ENCODE assay signal across 26 cellular contexts in the genomic region with DNA sequence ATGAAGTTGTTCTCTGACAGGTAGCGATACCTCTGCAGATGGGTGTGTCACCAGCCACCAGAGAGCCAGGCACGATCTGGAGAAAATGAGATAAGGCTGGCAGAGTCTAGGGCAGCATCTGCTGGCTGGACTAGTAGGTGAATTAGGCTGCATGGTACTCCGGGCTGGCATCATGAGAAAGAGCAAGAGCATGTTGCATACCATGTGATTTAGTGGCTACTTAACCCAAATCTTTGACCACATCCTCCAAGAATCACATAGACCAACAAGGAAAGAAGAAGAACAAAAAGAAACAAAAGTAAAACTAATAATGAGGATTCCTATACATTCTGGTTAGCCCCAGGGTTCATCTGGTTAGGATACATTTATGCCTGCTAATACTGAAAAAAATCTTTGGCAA. TPM values are rescaled to one million over a fixed set of nuclear protein-coding genes. Genes with fewer than 3 reads are reported as not detected.
A peak's percentile ranks its signal among the peaks of the same experiment; 100 is the strongest.
DNase-seq lines count a peak whose midpoint lies in the region; ATAC-seq and TF ChIP-seq lines count a peak whose summit lies in the region.
"Had no signal": no experiment of that assay in that cellular context is flagged by ENCODE, and none has a peak within 500 bp of the region (broad histone marks: within the 10 kb centered on the region; RNA-seq: fewer than 3 reads in every experiment).

No MANE protein-coding gene starts in this region.

- H3K4me1 ChIP-seq in IMR-90 (ENCODE audit: control insufficient read depth, insufficient read depth, low read length) (peaks cover 10% of the 10 kb centered on the region), trophoblast cell (ENCODE audit: control insufficient read depth in 1 of 2, insufficient read depth in 2 of 2, low read length in 2 of 2) (no peaks in the 10 kb centered on the region)

- H2BK5ac ChIP-seq in IMR-90 (ENCODE audit: low read depth, low read length, poor library complexity, severe bottlenecking), result no peak overlapping the region
- no peak overlapping the region for H2BK5ac ChIP-seq in trophoblast cell (ENCODE audit: low read depth, low read length, poor library complexity)

- H3K79me1 ChIP-seq in IMR-90 (ENCODE audit: low read depth in 1 of 2, low read length in 2 of 2) (no peaks in the 10 kb centered on the region), trophoblast cell (ENCODE audit: low read length) (no peaks in the 10 kb centered on the region)

- H3K56ac ChIP-seq in IMR-90 (ENCODE audit: extremely low read depth, insufficient read depth, low read length), result no peak overlapping the region

- H4K20me1 ChIP-seq in IMR-90 (ENCODE audit: insufficient read depth, low read length), result no peaks in the 10 kb centered on the region

- H3K79me2 ChIP-seq in trophoblast cell (ENCODE audit: control insufficient read depth, insufficient read depth, low read length, poor library complexity), result no peaks in the 10 kb centered on the region

- WGBS in IMR-90 (ENCODE audit: extremely low coverage in 2 of 2, insufficient read length in 1 of 2), 2 experiments, result no CpG with 5 or more reads among the region's 3 CpGs
- no CpG with 5 or more reads among the region's 3 CpGs for WGBS in trophoblast cell (ENCODE audit: extremely low coverage, insufficient coverage, insufficient read length)

- H2BK15ac ChIP-seq in IMR-90 (ENCODE audit: low read depth, low read length), result peak overlapping the region; percentile 78; the same call in 2 of the 3 replicates

- H3K27me3 ChIP-seq in IMR-90 (ENCODE audit: control insufficient read depth, insufficient read depth, low read length), result no peaks in the 10 kb centered on the region
- no peaks in the 10 kb centered on the region for H3K27me3 ChIP-seq in trophoblast cell (ENCODE audit: insufficient read depth, low read length)
- H3K27me3 ChIP-seq: SJSA1 had no signal

- BruUV-seq in IMR-90 (replicated peaks; lab: Mats Ljungman, UMichigan), result no TSS peak

- H3K23ac ChIP-seq in IMR-90 (ENCODE audit: low read depth, low read length), result no peak overlapping the region
- H3K23ac ChIP-seq in trophoblast cell (ENCODE audit: low read length), result no peak overlapping the region

- no peak for TF ChIP-seq POLR2A in IMR-90 (IDR thresholded peaks at IDR 0.05; ENCODE audit: low read depth, low read length)

- peaks cover 23% of the 10 kb centered on the region for H3K36me3 Mint-ChIP-seq in activated CD8-positive, alpha-beta T cell treated with anti-CD3 and anti-CD28 coated beads, Interleukin-2, amount 10 ng/mL, durations not matched to agents 7 days and 5 days (ENCODE audit: low read depth)
- H3K36me3 Mint-ChIP-seq in activated CD8-positive, alpha-beta T cell treated with anti-CD3 and anti-CD28 coated beads for 36 hours (ENCODE audit: low read depth), result no peaks in the 10 kb centered on the region
- H3K36me3 Mint-ChIP-seq in effector memory CD8-positive, alpha-beta T cell (ENCODE audit: insufficient read depth), result peaks cover 9% of the 10 kb centered on the region
- H3K36me3 Mint-ChIP-seq: CD8-positive, alpha-beta memory T cell had no signal

- H3K4me3 ChIP-seq in IMR-90 (ENCODE audit: insufficient read depth, low read depth, low read length) (no peak overlapping the region), trophoblast cell (ENCODE audit: low read depth, low read length) (peak overlapping the region; percentile 10)
- H3K4me3 ChIP-seq: SJSA1 had no signal

- H3K9ac ChIP-seq in IMR-90 (ENCODE audit: low read depth, low read length) (no peak overlapping the region), trophoblast cell (ENCODE audit: low read length) (no peak overlapping the region)

- H3K18ac ChIP-seq in IMR-90 (ENCODE audit: low read depth, low read length) (no peak overlapping the region), trophoblast cell (ENCODE audit: low read length) (no peak overlapping the region)

- H3K14ac ChIP-seq in IMR-90 (replicated peaks; ENCODE audit: low read depth, low read length) (peak overlapping the region; percentile 23), trophoblast cell (ENCODE audit: low read length) (no peak overlapping the region)

- ATAC-seq in activated CD8-positive, alpha-beta T cell treated with anti-CD3 and anti-CD28 coated beads, Interleukin-2, amount 10 ng/mL, durations not matched to agents 7 days and 5 days, result peak; percentile 64
- no peak for ATAC-seq in activated CD8-positive, alpha-beta T cell treated with anti-CD3 and anti-CD28 coated beads for 36 hours
- no peak for ATAC-seq in IMR-90 (ENCODE audit: low read depth)
- peak; percentile 74 for ATAC-seq in effector memory CD8-positive, alpha-beta T cell (replicated peaks)

- H4K91ac ChIP-seq in IMR-90 (ENCODE audit: insufficient read depth, low read depth, low read length), result no peak overlapping the region
- no peak overlapping the region for H4K91ac ChIP-seq in trophoblast cell (ENCODE audit: low read depth, low read length)

- H3K27me3 Mint-ChIP-seq in activated CD8-positive, alpha-beta T cell treated with anti-CD3 and anti-CD28 coated beads, Interleukin-2, amount 10 ng/mL, durations not matched to agents 7 days and 5 days (ENCODE audit: low read depth), result peaks cover 13% of the 10 kb centered on the region
- peaks cover 7% of the 10 kb centered on the region for H3K27me3 Mint-ChIP-seq in activated CD8-positive, alpha-beta T cell treated with anti-CD3 and anti-CD28 coated beads for 36 hours
- peaks cover 0 to 11% of the 10 kb centered on the region in 2 donors for H3K27me3 Mint-ChIP-seq in effector memory CD8-positive, alpha-beta T cell

- H3K4me2 ChIP-seq in IMR-90 (ENCODE audit: low read depth, low read length) (no peak overlapping the region), trophoblast cell (ENCODE audit: low read length) (no peak overlapping the region)

- TF ChIP-seq RAD21 in IMR-90 (IDR thresholded peaks at IDR 0.05; ENCODE audit: low read length), result no peak

- H2BK20ac ChIP-seq in IMR-90 (ENCODE audit: low read depth, low read length), result peak overlapping the region; percentile 6; the same call in 1 of the 2 replicates

- no peak for DNase-seq in activated CD8-positive, alpha-beta T cell treated with anti-CD3 and anti-CD28 coated beads, Interleukin-2, amount 10 ng/mL, durations not matched to agents 7 days and 5 days
- no peak for DNase-seq in activated CD8-positive, alpha-beta T cell treated with anti-CD3 and anti-CD28 coated beads for 36 hours
- DNase-seq in IMR-90, result no peak
- no peak for DNase-seq in effector memory CD8-positive, alpha-beta T cell
- DNase-seq in trophoblast cell, result no peak
- DNase-seq in GM20000 (ENCODE audit: low spot score), result no peak
- DNase-seq in NCI-H526 (lab: John Stamatoyannopoulos, UW), result no peak
- DNase-seq in GF-D8 (lab: John Stamatoyannopoulos, UW), result no peak
- DNase-seq: AML-193; C1 segment of cervical spinal cord; Calu3; CD8-positive, alpha-beta memory T cell; DMS53; GDM1; H7; Karpas-422; NCI-H1417; NCI-H1694 treated with DMSO at 0.1 percent for 48 hours; NCI-H2081 treated with DMSO at 0.1 percent for 48 hours; NCI-H2171 treated with DMSO at 0.1 percent for 48 hours; NCI-H524 treated with DMSO at 0.1 percent for 48 hours; OCI-M1 had no signal

- intact Hi-C loops in activated CD8-positive, alpha-beta T cell treated with anti-CD3 and anti-CD28 coated beads for 36 hours (cut with micrococcal nuclease), result no loop called here
- intact Hi-C loops in IMR-90 (cut with micrococcal nuclease), result no loop called here

- CTCF ChIA-PET in activated CD8-positive, alpha-beta T cell treated with anti-CD3 and anti-CD28 coated beads, Interleukin-2, amount 10 ng/mL, durations not matched to agents 7 days and 5 days (lab: Charles Lee), result interaction anchor here (2.7 kb wide), 1 partner anchor 501 kb away, joined by 7 read pairs; no protein-coding TSS in a partner anchor
- CTCF ChIA-PET in activated CD8-positive, alpha-beta T cell treated with anti-CD3 and anti-CD28 coated beads for 36 hours (lab: Charles Lee), result no interaction called here
- CTCF ChIA-PET in IMR-90 (lab: Yijun Ruan, JAX), result no interaction called here

- peaks cover 21% of the 10 kb centered on the region for H3K9me1 ChIP-seq in IMR-90 (ENCODE audit: insufficient read depth, low read length)

- H3K27ac ChIP-seq in IMR-90 (ENCODE audit: insufficient read depth, low read length), result no peak overlapping the region
- H3K27ac ChIP-seq in trophoblast cell (ENCODE audit: low read depth, low read length), result no peak overlapping the region
- H3K27ac ChIP-seq: SJSA1 had no signal

- in situ Hi-C loops in IMR-90 (cut with MboI; ENCODE audit: low sequenced_read_pairs), result no loop called here

- H3K27ac Mint-ChIP-seq in activated CD8-positive, alpha-beta T cell treated with anti-CD3 and anti-CD28 coated beads, Interleukin-2, amount 10 ng/mL, durations not matched to agents 7 days and 5 days, result peak overlapping the region; percentile 10
- H3K27ac Mint-ChIP-seq in activated CD8-positive, alpha-beta T cell treated with anti-CD3 and anti-CD28 coated beads for 36 hours, result no peak overlapping the region
- H3K27ac Mint-ChIP-seq in effector memory CD8-positive, alpha-beta T cell, result peak overlapping the region in 1 of 2 donors; percentile 21

- H2BK120ac ChIP-seq in IMR-90 (ENCODE audit: low read depth, low read length), result 0 out of 2 replicates have a peak overlapping the region, but pooled peaks have one; percentile 22
- no peak overlapping the region for H2BK120ac ChIP-seq in trophoblast cell (ENCODE audit: insufficient read depth, low read length, poor library complexity)

- POLR2A ChIA-PET in activated CD8-positive, alpha-beta T cell treated with anti-CD3 and anti-CD28 coated beads, Interleukin-2, amount 10 ng/mL, durations not matched to agents 7 days and 5 days (lab: Charles Lee), result no interaction called here
- POLR2A ChIA-PET in activated CD8-positive, alpha-beta T cell treated with anti-CD3 and anti-CD28 coated beads for 36 hours (lab: Charles Lee), result no interaction called here
- POLR2A ChIA-PET in IMR-90 (lab: Charles Lee; ENCODE audit: unreplicated experiment), result no interaction called here

- no peak overlapping the region for H2AK9ac ChIP-seq in IMR-90 (replicated peaks; ENCODE audit: low read depth, low read length, poor library complexity)

- H3K4me1 Mint-ChIP-seq in activated CD8-positive, alpha-beta T cell treated with anti-CD3 and anti-CD28 coated beads, Interleukin-2, amount 10 ng/mL, durations not matched to agents 7 days and 5 days (ENCODE audit: low read depth), result peaks cover 26% of the 10 kb centered on the region
- peaks cover 2% of the 10 kb centered on the region for H3K4me1 Mint-ChIP-seq in activated CD8-positive, alpha-beta T cell treated with anti-CD3 and anti-CD28 coated beads for 36 hours (ENCODE audit: low read depth)
- peaks cover 15 to 16% of the 10 kb centered on the region in 2 donors for H3K4me1 Mint-ChIP-seq in effector memory CD8-positive, alpha-beta T cell (ENCODE audit: low read depth in 2 of 2)

- no peak for TF ChIP-seq CTCF in activated CD8-positive, alpha-beta T cell treated with anti-CD3 and anti-CD28 coated beads for 36 hours (IDR thresholded peaks at IDR 0.05)
- TF ChIP-seq CTCF in IMR-90 (conservative IDR thresholded peaks at IDR 0.05; ENCODE audit: low read depth, low read length) (no peak), GM20000 (IDR thresholded peaks at IDR 0.05; ENCODE audit: extremely low read depth, missing control alignments) (no peak)

- H3K9me3 ChIP-seq in IMR-90 (ENCODE audit: control insufficient read depth, insufficient read depth, low read length) (no peaks in the 10 kb centered on the region), trophoblast cell (ENCODE audit: insufficient read depth, low read depth, low read length) (no peaks in the 10 kb centered on the region)
- H3K9me3 ChIP-seq: SJSA1 had no signal

- H2AK5ac ChIP-seq in IMR-90 (ENCODE audit: low read depth, low read length) (peak overlapping the region; percentile 7; the same call in 1 of the 2 replicates), trophoblast cell (ENCODE audit: low read length) (no peak overlapping the region)

- H3K4ac ChIP-seq in IMR-90 (ENCODE audit: low read depth, low read length) (0 out of 2 replicates have a peak overlapping the region, but pooled peaks have one; percentile 53), trophoblast cell (ENCODE audit: low read depth, low read length) (no peak overlapping the region)

- H4K8ac ChIP-seq in IMR-90 (ENCODE audit: low read depth in 2 of 2, low read length in 2 of 2) (peak overlapping the region in 1 of 2 experiments; percentile 1; a peak in 1 of 4 replicates), trophoblast cell (ENCODE audit: low read depth, low read length) (no peak overlapping the region)

- dilution Hi-C loops in IMR-90 (cut with HindIII; ENCODE audit: low sequenced_read_pairs, unreplicated experiment), result no loop called here

- H4K12ac ChIP-seq in trophoblast cell (ENCODE audit: low read depth, low read length), result no peak overlapping the region

- H2AFZ ChIP-seq in IMR-90 (replicated peaks; ENCODE audit: low read length, poor library complexity) (no peak overlapping the region), trophoblast cell (ENCODE audit: insufficient read depth, low read length, poor library complexity) (no peak overlapping the region)

- H3K4me3 Mint-ChIP-seq in activated CD8-positive, alpha-beta T cell treated with anti-CD3 and anti-CD28 coated beads, Interleukin-2, amount 10 ng/mL, durations not matched to agents 7 days and 5 days, result no peak overlapping the region
- no peak overlapping the region for H3K4me3 Mint-ChIP-seq in activated CD8-positive, alpha-beta T cell treated with anti-CD3 and anti-CD28 coated beads for 36 hours
- peak overlapping the region in 1 of 2 donors; percentile 19 for H3K4me3 Mint-ChIP-seq in effector memory CD8-positive, alpha-beta T cell

- H4K5ac ChIP-seq in IMR-90 (ENCODE audit: low read depth, low read length), result no peak overlapping the region

- H3K36me3 ChIP-seq in IMR-90 (ENCODE audit: control insufficient read depth, insufficient read depth, low read length), result no peaks in the 10 kb centered on the region
- H3K36me3 ChIP-seq in trophoblast cell (ENCODE audit: control insufficient read depth in 1 of 2, insufficient read depth in 2 of 2, low read length in 2 of 2), result no peaks in the 10 kb centered on the region
- H3K36me3 ChIP-seq: SJSA1 had no signal

- no peaks in the 10 kb centered on the region for H3K9me3 Mint-ChIP-seq in activated CD8-positive, alpha-beta T cell treated with anti-CD3 and anti-CD28 coated beads, Interleukin-2, amount 10 ng/mL, durations not matched to agents 7 days and 5 days (ENCODE audit: insufficient read depth)
- no peaks in the 10 kb centered on the region for H3K9me3 Mint-ChIP-seq in activated CD8-positive, alpha-beta T cell treated with anti-CD3 and anti-CD28 coated beads for 36 hours
- no peaks in the 10 kb centered on the region for H3K9me3 Mint-ChIP-seq in effector memory CD8-positive, alpha-beta T cell
- H3K9me3 Mint-ChIP-seq: CD8-positive, alpha-beta memory T cell had no signal

- H2BK12ac ChIP-seq in trophoblast cell (ENCODE audit: low read length), result no peak overlapping the region

RNA-seq across cellular contexts. Expression of a gene that starts 23.4 kb away (rescaled TPM):
- total RNA-seq in activated CD8-positive, alpha-beta T cell treated with anti-CD3 and anti-CD28 coated beads, Interleukin-2, amount 10 ng/mL, durations not matched to agents 7 days and 5 days, result not detected
- total RNA-seq in activated CD8-positive, alpha-beta T cell treated with anti-CD3 and anti-CD28 coated beads for 36 hours, result not detected
- not detected in 2 replicates for total RNA-seq in IMR-90 (2012; rRNA removed)
- polyA plus RNA-seq in IMR-90 (2012; rRNA removed), result not detected in 2 replicates
- not detected in 2 replicates for polyA plus RNA-seq in IMR-90 (2012; cell fraction: cytosol; rRNA removed)
- not detected in 2 replicates for polyA plus RNA-seq in IMR-90 (2012; cell fraction: nucleus; rRNA removed; ENCODE audit: low replicate concordance)
- polyA plus RNA-seq in trophoblast cell (2013), result not detected in 2 replicates
- total RNA-seq: A172; Calu3; CD8-positive, alpha-beta memory T cell; H7; M059J; SJSA1 had no signal
- polyA plus RNA-seq: AG04450; CD8-positive, alpha-beta memory T cell had no signal

RNA-seq across cellular contexts. Expression of a gene that starts 31.0 kb away (rescaled TPM):
- 10 to 100 TPM; 24.4 to 25.6 TPM for total RNA-seq in activated CD8-positive, alpha-beta T cell treated with anti-CD3 and anti-CD28 coated beads, Interleukin-2, amount 10 ng/mL, durations not matched to agents 7 days and 5 days
- total RNA-seq in activated CD8-positive, alpha-beta T cell treated with anti-CD3 and anti-CD28 coated beads for 36 hours, result 10 to 100 TPM; 16.6 to 19.0 TPM
- total RNA-seq in IMR-90 (2012; rRNA removed), result not detected in 2 replicates
- polyA plus RNA-seq in IMR-90 (2012; rRNA removed), result not detected in 2 replicates
- polyA plus RNA-seq in IMR-90 (2012; cell fraction: cytosol; rRNA removed), result not detected in 2 replicates
- 0.21 TPM in 1 of 2 replicates, not detected in the other for polyA plus RNA-seq in IMR-90 (2012; cell fraction: nucleus; rRNA removed; ENCODE audit: low replicate concordance)
- 0.07 and 0.15 TPM in 2 replicates for polyA plus RNA-seq in trophoblast cell (2013)
- total RNA-seq: A172, Calu3, H7, M059J, SJSA1 had no signal
- polyA plus RNA-seq: AG04450 had no signal

RNA-seq across cellular contexts. Expression of a gene that starts 41.9 kb away (rescaled TPM):
- not detected for total RNA-seq in activated CD8-positive, alpha-beta T cell treated with anti-CD3 and anti-CD28 coated beads, Interleukin-2, amount 10 ng/mL, durations not matched to agents 7 days and 5 days
- total RNA-seq in activated CD8-positive, alpha-beta T cell treated with anti-CD3 and anti-CD28 coated beads for 36 hours, result under 1 TPM; 0.04 to 0.09 TPM
- total RNA-seq in IMR-90 (2012; rRNA removed), result 2.5 and 2.9 TPM in 2 replicates
- polyA plus RNA-seq in IMR-90 (2012; rRNA removed), result 2.1 and 2.4 TPM in 2 replicates
- polyA plus RNA-seq in IMR-90 (2012; cell fraction: cytosol; rRNA removed), result 1.2 and 1.3 TPM in 2 replicates
- 0.76 and 2.5 TPM in 2 replicates for polyA plus RNA-seq in IMR-90 (2012; cell fraction: nucleus; rRNA removed; ENCODE audit: low replicate concordance)
- under 0.01 and 0.03 TPM in 2 replicates for polyA plus RNA-seq in trophoblast cell (2013)
- total RNA-seq: Calu3, M059J had no signal
- polyA plus RNA-seq: CD8-positive, alpha-beta memory T cell had no signal

Comparison
In these comparisons a context has a peak if more than half of its experiments do, and no peak if none do; other contexts are left out.
1. ATAC-seq: peak in activated CD8-positive, alpha-beta T cell treated with anti-CD3 and anti-CD28 coated beads, Interleukin-2, amount 10 ng/mL, durations not matched to agents 7 days and 5 days (single experiment) and effector memory CD8-positive, alpha-beta T cell (single experiment); none in activated CD8-positive, alpha-beta T cell treated with anti-CD3 and anti-CD28 coated beads for 36 hours (single experiment) and IMR-90 (single experiment).
2. RNA of a gene that starts 31.0 kb away (total RNA-seq): 24.4 to 25.6 TPM in activated CD8-positive, alpha-beta T cell treated with anti-CD3 and anti-CD28 coated beads, Interleukin-2, amount 10 ng/mL, durations not matched to agents 7 days and 5 days and 16.6 to 19.0 TPM in activated CD8-positive, alpha-beta T cell treated with anti-CD3 and anti-CD28 coated beads for 36 hours; not detected in IMR-90; every median in the first group is over 10 times any median in the second.